In the genomic region with DNA sequence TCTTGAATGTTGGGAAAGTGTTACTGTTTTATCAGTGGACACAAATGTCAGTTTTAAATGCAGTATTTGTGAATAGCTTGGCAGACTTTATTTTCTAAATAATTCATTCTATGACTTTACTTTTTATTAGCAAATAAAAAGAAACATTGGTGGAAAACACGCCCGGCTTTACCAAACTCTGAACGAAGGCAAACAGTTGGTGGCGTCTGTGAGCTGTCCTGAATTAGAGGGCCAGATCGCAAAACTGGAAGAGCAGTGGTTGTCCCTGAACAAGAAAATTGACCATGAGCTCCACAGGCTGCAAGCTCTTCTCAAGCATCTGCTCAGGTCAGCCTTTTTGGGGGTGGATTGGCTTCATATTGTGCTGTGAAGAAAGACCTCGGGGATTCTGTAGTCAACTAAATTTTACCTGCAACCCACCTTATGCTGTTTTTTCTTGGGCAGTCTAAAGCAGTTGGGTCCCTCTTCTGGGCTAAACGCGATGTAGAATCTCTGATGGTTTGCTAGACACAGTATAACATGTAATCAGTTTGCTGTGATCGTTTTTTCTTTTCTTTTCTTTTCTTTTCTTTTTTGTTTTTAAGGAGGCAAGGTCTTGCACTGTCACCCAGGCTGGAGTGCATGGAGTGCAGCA, we compare ENCODE assay signal across 10 cellular contexts.
A peak's percentile ranks its signal among the peaks of the same experiment; 100 is the strongest.
DNase-seq lines count a peak whose midpoint lies in the region; ATAC-seq and TF ChIP-seq lines count a peak whose summit lies in the region.
"Had no signal": no experiment of that assay in that cellular context is flagged by ENCODE, and none has a peak within 500 bp of the region (broad histone marks: within the 10 kb centered on the region; RNA-seq: fewer than 3 reads in every experiment).

No MANE protein-coding gene starts in this region.

- DNase-seq in ELR (ENCODE audit: low read depth) (peak; percentile 29), OCI-M1 (lab: John Stamatoyannopoulos, UW) (peak; percentile 52), fibroblast of gingiva (ENCODE audit: low read depth) (peak; percentile 20), coronary artery (ENCODE audit: low spot score) (no peak)
- DNase-seq in activated T-cell treated with anti-CD3 and anti-CD28 coated beads, Interleukin-2, amount 50 U/mL, for 48 hours, result no peak
- DNase-seq: Calu3, retina had no signal

- H3K27ac ChIP-seq in 22Rv1 (no peak overlapping the region), coronary artery (no peak overlapping the region)

- H3K4me3 ChIP-seq in coronary artery, result no peak overlapping the region

- ATAC-seq in GM21367 (IDR thresholded peaks at IDR 0.05; ENCODE audit: unreplicated experiment) (no peak), HG03280 (IDR thresholded peaks at IDR 0.05; ENCODE audit: unreplicated experiment) (no peak)

- TF ChIP-seq CTCF in 22Rv1 (IDR thresholded peaks at IDR 0.05), result peak; percentile 24; the same call in 1 of the 2 replicates
- TF ChIP-seq CTCF in coronary artery (IDR thresholded peaks at IDR 0.05), result no peak

Comparison
In these comparisons a context has a peak if more than half of its experiments do, and no peak if none do; other contexts are left out.
1. DNase-seq: peak in ELR (single experiment), OCI-M1 (single experiment) and fibroblast of gingiva (single experiment); none in activated T-cell treated with anti-CD3 and anti-CD28 coated beads, Interleukin-2, amount 50 U/mL, for 48 hours (0 of 2) and coronary artery (single experiment).